In genomic region chr11:109196016-109196415, GRCh38 we compare ENCODE assay signal across 24 cellular contexts.
"Had no signal": no experiment of that assay in that cellular context is flagged by ENCODE, and none has a peak within 500 bp of the region (broad histone marks: within the 10 kb centered on the region; RNA-seq: fewer than 3 reads in every experiment).

No MANE protein-coding gene starts in this region.

- DNase-seq: activated CD4-positive, alpha-beta T cell treated with anti-CD3 and anti-CD28 coated beads for 1 hour; activated CD4-positive, alpha-beta T cell treated with anti-CD3 and anti-CD28 coated beads, Interleukin-2, amount 50 U/mL, for 1 hour; activated CD8-positive, alpha-beta T cell treated with anti-CD3 and anti-CD28 coated beads, Interleukin-2, amount 10 ng/mL, durations not matched to agents 7 days and 5 days; activated T-cell treated with anti-CD3 and anti-CD28 coated beads, Interleukin-2, amount 50 U/mL, for 1 hour; adrenal gland; effector CD4-positive, alpha-beta T cell; erythroblast; glutamatergic neuron; immature natural killer cell; kidney glomerular epithelial cell; left lung; naive thymus-derived CD4-positive, alpha-beta T cell; occipital lobe; stimulated activated CD4-positive, alpha-beta T cell treated with anti-CD3 and anti-CD28 coated beads, Interleukin-1b, Interleukin-23, amount 100 ng/mL, for 48 hours; stimulated activated naive CD8-positive, alpha-beta T cell treated with anti-CD3 and anti-CD28 coated beads, Interleukin-15, amount 100 ng/mL, for 72 hours; T-cell; WERI-Rb-1 had no signal

- H3K27me3 ChIP-seq: adrenal gland, ascending aorta, cardiac muscle cell, hepatocyte, left lung, right atrium auricular region, suprapubic skin, tibial nerve had no signal

- H3K36me3 ChIP-seq: adrenal gland, ascending aorta, cardiac muscle cell, left lung, right atrium auricular region, suprapubic skin, tibial nerve, WERI-Rb-1 had no signal

- H3K4me3 ChIP-seq: adrenal gland, ascending aorta, cardiac muscle cell, hepatocyte, left lung, lung, right atrium auricular region, suprapubic skin, tibial nerve had no signal

- H3K27ac ChIP-seq: adrenal gland, ascending aorta, cardiac muscle cell, hepatocyte, left lung, right atrium auricular region, suprapubic skin, tibial nerve, WERI-Rb-1 had no signal
